8 cellular contexts compared by ENCODE assay signal in genomic region chr1:99004270-99005141, GRCh38. TPM values are rescaled to one million over a fixed set of nuclear protein-coding genes. Genes with fewer than 3 reads are reported as not detected.
DNase-seq lines count a peak whose midpoint lies in the region; ATAC-seq, FAIRE-seq and TF ChIP-seq lines count a peak whose summit lies in the region.

Gene PLPPR5, minus strand, starts transcription at chr1:99004861. Its CDS starts 190 bp downstream, at chr1:99004671.

- no peak within 1 kb of the TSS for H2AK5ac ChIP-seq in H9 (ENCODE audit: insufficient read length, low read length)

- H3K4me1 Mint-ChIP-seq in H9 (peaks cover 8 to 13% of the 10 kb centered on the region in 2 experiments), neural crest cell (peaks cover 3% of the 10 kb centered on the region), immature natural killer cell (peaks cover 0 to 3% of the 10 kb centered on the region in 2 donors)

- no peak for DNase-seq in A549 (ENCODE audit: low read depth in 1 of 2, low spot score in 1 of 2)
- DNase-seq in H9: peak; percentile 61
- peak; percentile 63 for DNase-seq in activated CD8-positive, alpha-beta memory T cell treated with anti-CD3 and anti-CD28 coated beads for 24 hours
- DNase-seq in fibroblast of lung (ENCODE audit: low read depth in 2 of 2): peak; percentile 18 to 44
- peak; percentile 30 for DNase-seq in neural crest cell (ENCODE audit: low read depth, low spot score)
- DNase-seq in NCI-H128 (lab: John Stamatoyannopoulos, UW; ENCODE audit: unreplicated experiment): no peak
- DNase-seq in immature natural killer cell: no peak

- no peaks in the 10 kb centered on the region for H3K4me1 ChIP-seq in A549
- no peaks in the 10 kb centered on the region for H3K4me1 ChIP-seq in H9 (ENCODE audit: insufficient read depth, low read length)
- H3K4me1 ChIP-seq in fibroblast of lung (ENCODE audit: control insufficient read depth, extremely low read depth, insufficient read depth, low read length): no peaks in the 10 kb centered on the region

- H3K27me3 Mint-ChIP-seq in H9 (ENCODE audit: low read depth): peaks cover 50% of the 10 kb centered on the region
- peaks cover 82% of the 10 kb centered on the region for H3K27me3 Mint-ChIP-seq in neural crest cell (ENCODE audit: low read depth)
- peaks cover 4 to 27% (median 9%) of the 10 kb centered on the region in 3 donors for H3K27me3 Mint-ChIP-seq in immature natural killer cell (ENCODE audit: low read depth in 3 of 3)

- FAIRE-seq in A549 (lab: Jason Lieb, UNC): no peak

- H3K27me3 ChIP-seq in H9 (ENCODE audit: insufficient read depth, low read length): no peaks in the 10 kb centered on the region
- peaks cover 37% of the 10 kb centered on the region for H3K27me3 ChIP-seq in fibroblast of lung (ENCODE audit: control insufficient read depth, insufficient read depth, low read length)

- ATAC-seq in A549 (peak; percentile 68 to 70; a peak in 5 of 6 replicates), HG03175 (IDR thresholded peaks at IDR 0.05; ENCODE audit: unreplicated experiment) (no peak)

- no peak within 1 kb of the TSS for H2AFZ ChIP-seq in H9 (ENCODE audit: low read length)
- peak within 1 kb of the TSS; percentile 77 for H2AFZ ChIP-seq in fibroblast of lung (ENCODE audit: low read length)

- peak within 1 kb of the TSS; percentile 95 for H3K4me2 ChIP-seq in A549
- peak within 1 kb of the TSS; percentile 61 for H3K4me2 ChIP-seq in H9 (ENCODE audit: insufficient read depth, insufficient read length, low read length)
- peak within 1 kb of the TSS; percentile 80 for H3K4me2 ChIP-seq in fibroblast of lung (ENCODE audit: extremely low read depth, insufficient read depth, low read length)

- peaks cover 13% of the 10 kb centered on the region for H3K23me2 ChIP-seq in H9 (ENCODE audit: insufficient read length, low read depth, low read length, poor library complexity, severe bottlenecking)

- no peak for TF ChIP-seq RAD21 in A549 (conservative IDR thresholded peaks at IDR 0.05 in 1 of 2, IDR thresholded peaks at IDR 0.05 in 1 of 2)

- TF ChIP-seq CTCF in A549 (IDR thresholded peaks at IDR 0.05): no peak
- TF ChIP-seq CTCF in H9 (conservative IDR thresholded peaks at IDR 0.05): no peak
- peak in 1 of 2 donors; percentile 15 for TF ChIP-seq CTCF in fibroblast of lung (conservative IDR thresholded peaks at IDR 0.05 in 1 of 2, IDR thresholded peaks at IDR 0.05 in 1 of 2; ENCODE audit: low read depth in 1 of 2, low read length in 2 of 2)
- TF ChIP-seq CTCF in neural crest cell (conservative IDR thresholded peaks at IDR 0.05): no peak

- H4K8ac ChIP-seq in H9 (replicated peaks; ENCODE audit: insufficient read length, low read depth, low read length): no peak within 1 kb of the TSS

- H3K14ac ChIP-seq in H9 (ENCODE audit: insufficient read depth, low read length): peak within 1 kb of the TSS; percentile 79

- no peaks in the 10 kb centered on the region for H3K79me1 ChIP-seq in H9 (ENCODE audit: insufficient read depth, low read depth, low read length, poor library complexity, severe bottlenecking)

- H3K56ac ChIP-seq in H9 (ENCODE audit: insufficient read length, low read depth, low read length): no peak within 1 kb of the TSS

- no peak within 1 kb of the TSS for H2BK20ac ChIP-seq in H9 (ENCODE audit: low read depth, low read length, poor library complexity, severe bottlenecking)

- no peak for TF ChIP-seq POLR2A in A549 (IDR thresholded peaks at IDR 0.05; ENCODE audit: low read length)

- H2BK12ac ChIP-seq in H9 (ENCODE audit: insufficient read length, low read depth, low read length): no peak within 1 kb of the TSS

- no peak for TF ChIP-seq EP300 in A549 (IDR thresholded peaks at IDR 0.05)

- H3K36me3 Mint-ChIP-seq in H9 (ENCODE audit: insufficient read depth in 1 of 3, low read depth in 3 of 3) (no peaks in the 10 kb centered on the region), neural crest cell (ENCODE audit: low read depth) (no peaks in the 10 kb centered on the region), immature natural killer cell (no peaks in the 10 kb centered on the region)

- H4K20me1 ChIP-seq in H9 (ENCODE audit: control insufficient read depth, insufficient read depth, insufficient read length) (no peaks in the 10 kb centered on the region), fibroblast of lung (ENCODE audit: control insufficient read depth, extremely low read depth, insufficient read depth, low read length) (no peaks in the 10 kb centered on the region)

- H3K4ac ChIP-seq in H9 (ENCODE audit: low read depth, low read length): no peak within 1 kb of the TSS

- no peaks in the 10 kb centered on the region for H3K79me2 ChIP-seq in H9 (ENCODE audit: insufficient read depth, low read length)
- no peaks in the 10 kb centered on the region for H3K79me2 ChIP-seq in fibroblast of lung (ENCODE audit: control insufficient read depth, insufficient read depth, low read length)

- 42% methylated on average over 34 of the region's 101 CpGs for WGBS in A549 (ENCODE audit: missing lambda C conversion rate)
- no CpG with 5 or more reads among the region's 101 CpGs for WGBS in H9 (ENCODE audit: extremely low coverage, insufficient read length, low lambda C conversion rate)

- no peak within 1 kb of the TSS for H3K18ac ChIP-seq in H9 (ENCODE audit: insufficient read length, low read depth, low read length)

- H3K4me3 Mint-ChIP-seq in H9 (peak within 1 kb of the TSS; percentile 74 to 94), neural crest cell (peak within 1 kb of the TSS; percentile 82), immature natural killer cell (peak within 1 kb of the TSS in 2 of 5 donors; percentile 18 to 40)

- H3K4me3 ChIP-seq in A549 (peak within 1 kb of the TSS; percentile 45), fibroblast of lung (replicated peaks in 1 of 4; ENCODE audit: control extremely low read depth in 1 of 4, insufficient read depth in 1 of 4, low read depth in 3 of 4, low read length in 4 of 4) (peak within 1 kb of the TSS; percentile 36 to 57 (median 51))

- no peak within 1 kb of the TSS for H4K5ac ChIP-seq in H9 (ENCODE audit: insufficient read length, low read depth, low read length)

- POLR2A ChIA-PET in A549 (lab: Yijun Ruan, JAX): no interaction called here

- H3K27ac ChIP-seq in A549 (peak within 1 kb of the TSS in 1 of 2 experiments; percentile 45; a peak in 1 of 6 replicates), H9 (ENCODE audit: insufficient read length, low read depth, low read length) (no peak within 1 kb of the TSS), fibroblast of lung (ENCODE audit: insufficient read depth, low read length) (no peak within 1 kb of the TSS)

- CTCF ChIA-PET in A549 (lab: Yijun Ruan, JAX): interaction anchor here (0.9 kb wide), 1 partner anchor 703 kb away, joined by 3 read pairs; no protein-coding TSS in a partner anchor

- no peaks in the 10 kb centered on the region for H3K9me3 Mint-ChIP-seq in H9
- H3K9me3 Mint-ChIP-seq in neural crest cell: no peaks in the 10 kb centered on the region
- H3K9me3 Mint-ChIP-seq in immature natural killer cell: peaks cover 0 to 12% (median 3%) of the 10 kb centered on the region in 6 donors

- H2BK15ac ChIP-seq in H9 (ENCODE audit: low read depth, low read length): no peak within 1 kb of the TSS

- no peak within 1 kb of the TSS for H3K23ac ChIP-seq in H9 (ENCODE audit: insufficient read length, low read depth, low read length)

- H4K91ac ChIP-seq in H9 (ENCODE audit: insufficient read length, low read depth, low read length): no peak within 1 kb of the TSS

- H3K9me3 ChIP-seq in A549: no peaks in the 10 kb centered on the region
- H3K9me3 ChIP-seq in H9 (ENCODE audit: control insufficient read depth, low read depth, low read length): no peaks in the 10 kb centered on the region
- no peaks in the 10 kb centered on the region for H3K9me3 ChIP-seq in fibroblast of lung (ENCODE audit: control insufficient read depth, insufficient read depth, low read depth, low read length)

- no peaks in the 10 kb centered on the region for H3K36me3 ChIP-seq in fibroblast of lung (ENCODE audit: control insufficient read depth, insufficient read depth, low read length)

- H3K27ac Mint-ChIP-seq in H9 (peak within 1 kb of the TSS in 1 of 3 experiments; percentile 89; a peak in 2 of 7 replicates), neural crest cell (ENCODE audit: unreplicated experiment) (no peak within 1 kb of the TSS), immature natural killer cell (no peak within 1 kb of the TSS)

- peak within 1 kb of the TSS; percentile 31 for H3K9ac ChIP-seq in H9 (ENCODE audit: extremely low read depth, insufficient read length, low read length)
- no peak within 1 kb of the TSS for H3K9ac ChIP-seq in fibroblast of lung (ENCODE audit: insufficient read depth, low read length)

- no peak within 1 kb of the TSS for H3T11ph ChIP-seq in H9 (ENCODE audit: low read length)

- no peak within 1 kb of the TSS for H2BK120ac ChIP-seq in H9 (ENCODE audit: low read depth, low read length, poor library complexity, severe bottlenecking)

- no peak within 1 kb of the TSS for H2BK5ac ChIP-seq in H9 (ENCODE audit: insufficient read length, low read length)

TF ChIP-seq in A549, 52 proteins besides CTCF, POLR2A, EP300 and RAD21 (continues in another document):
- no peak for TF ChIP-seq SREBF2 (IDR thresholded peaks at IDR 0.05)
- no peak for TF ChIP-seq HMGXB4 (CRISPR knock-in tag; IDR thresholded peaks at IDR 0.05; ENCODE audit: borderline replicate concordance)
- TF ChIP-seq HOXB5 (CRISPR knock-in tag; IDR thresholded peaks at IDR 0.05): no peak
- TF ChIP-seq JUN (IDR thresholded peaks at IDR 0.05): no peak

RNA-seq across cellular contexts. Expression of gene PLPPR5, which starts in this region (rescaled TPM):
- polyA plus RNA-seq in A549 (2011; rRNA removed) (not detected in 2 replicates), A549 (2017; fragmentation: RNase III; extraction: RNeasy Plus Mini Kit Qiagen cat#74134 plus additional on column Dnase treatment) (not detected in 3 replicates), fibroblast of lung (0.25 and 0.26 TPM in 2 replicates), immature natural killer cell (not detected)
- polyA plus RNA-seq in A549 (2012; cell fraction: cytosol; rRNA removed): not detected in 2 replicates
- not detected in 2 replicates for polyA plus RNA-seq in A549 (2012; cell fraction: nucleus; rRNA removed)
- polyA minus RNA-seq in A549 (2011; rRNA and poly(A)+ RNA removed): not detected in 2 replicates
- total RNA-seq in H9 (2021) (0.79 and 1.4 TPM in 2 replicates), fibroblast of lung (under 0.01 TPM in 1 of 2 replicates, not detected in the other), neural crest cell (0.07 and 0.11 TPM in 2 replicates)
- 0.10 and 0.39 TPM in 2 replicates for polyA plus RNA-seq in fibroblast of lung (2012)
- polyA minus RNA-seq in fibroblast of lung (ENCODE audit: low replicate concordance): not detected in 2 replicates

Comparison
In these comparisons a context has a peak if more than half of its experiments do, and no peak if none do; other contexts are left out.
1. Peak in ATAC-seq, H3K4me3 ChIP-seq and H3K4me2 ChIP-seq in A549; RNA of the gene not detected or under 1 TPM.
2. Peak in DNase-seq, H3K4me3 ChIP-seq and H3K4me2 ChIP-seq in fibroblast of lung; RNA of the gene not detected or under 1 TPM.
3. Peak in DNase-seq in neural crest cell; RNA of the gene not detected or under 1 TPM.
4. DNase-seq: peak in H9 (single experiment) and activated CD8-positive, alpha-beta memory T cell treated with anti-CD3 and anti-CD28 coated beads for 24 hours (single experiment); none in A549 (0 of 2), NCI-H128 (single experiment) and immature natural killer cell (0 of 3).
5. Peak in every context shown above with its lines, with median percentiles within 50 percentile points of each other: H3K4me2 ChIP-seq.